ENCODE assay signal across 8 cellular contexts in genomic region chr5:177303121-177303924, GRCh38. TPM values are rescaled to one million over a fixed set of nuclear protein-coding genes. Genes with fewer than 3 reads are reported as not detected.
A peak's percentile ranks its signal among the peaks of the same experiment; 100 is the strongest.
DNase-seq lines count a peak whose midpoint lies in the region; ATAC-seq and TF ChIP-seq lines count a peak whose summit lies in the region.

TSS of gene PRELID1 (plus strand) at chr5:177303799. CDS start at chr5:177303986, 187 bp downstream.
TSS of gene RAB24 (minus strand) at chr5:177303719. CDS start at chr5:177303288, 431 bp downstream.

- H3K27me3 ChIP-seq in adrenal gland (no peaks in the 10 kb centered on the region), prostate gland (replicated peaks; ENCODE audit: insufficient read depth) (no peaks in the 10 kb centered on the region)

- H3K27ac ChIP-seq in HEK293 (ENCODE audit: extremely low read depth, low read depth, low read length): peak within 1 kb of the TSS; percentile 80
- peak within 1 kb of the TSS in 4 of 5 donors; percentile 65 to 89 (median 73) for H3K27ac ChIP-seq in adrenal gland
- H3K27ac ChIP-seq in prostate gland: peak within 1 kb of the TSS; percentile 83 to 84

- POLR2A ChIA-PET in HEK293 (lab: Yijun Ruan, JAX): interaction anchor here (1.0 to 1.2 kb wide), 2 partner anchors 9 to 16 kb away, joined by 3 to 11 read pairs; partner anchors contain the start of gene MXD3

- intact Hi-C loops in T-helper 1 cell treated with Interleukin-12 subunit alpha and Interleukin-12 subunit beta and Interleukin-4 antibody, amounts not matched to agents 30 ng/mL and 1 ng/mL, for 36 hours (cut with micrococcal nuclease): loop anchor here (1.0 to 5.0 kb wide), 7 partner anchors 8 to 941 kb away; partner anchors contain the start of genes FAM193B, GRK6, KIAA1191 and LMAN2
- intact Hi-C loops in adrenal gland (cut with DNase I) (loop anchor here in 1 of 2 donors (10.0 kb wide), 1 partner anchor 169 kb away; the partner anchor contains the start of gene NSD1), left cardiac atrium (cut with DNase I) (loop anchor here in 1 of 2 donors (10.0 kb wide), 1 partner anchor 189 kb away; no protein-coding TSS in a partner anchor), prostate gland (cut with DNase I) (no loop called here)

- H3K36me3 ChIP-seq in HEK293 (ENCODE audit: control insufficient read depth in 2 of 2, insufficient read depth in 1 of 2, low read length in 2 of 2) (peaks cover 4 to 68% of the 10 kb centered on the region in 2 experiments; a peak in 2 of 3 replicates), adrenal gland (replicated peaks in 1 of 2) (peaks cover 0 to 31% of the 10 kb centered on the region in 2 donors), prostate gland (peaks cover 0 to 3% of the 10 kb centered on the region in 2 donors)

- WGBS in adrenal gland, 4 donors: 0% methylated on average over 8 to 100 of the region's 100 CpGs; no CpG with 5 or more reads in 1 of the 4 donors
- 0% methylated on average over 39 of the region's 100 CpGs for WGBS in prostate gland

- no peaks in the 10 kb centered on the region for H3K9me3 ChIP-seq in HEK293 (ENCODE audit: control insufficient read depth, insufficient read depth, low read depth, low read length)
- no peaks in the 10 kb centered on the region for H3K9me3 ChIP-seq in adrenal gland (replicated peaks in 1 of 3)
- H3K9me3 ChIP-seq in prostate gland: no peaks in the 10 kb centered on the region

- H3K4me1 ChIP-seq in HEK293 (ENCODE audit: control insufficient read depth, insufficient read depth, low read length) (peaks cover 9% of the 10 kb centered on the region), adrenal gland (replicated peaks in 1 of 2) (peaks cover 24 to 39% of the 10 kb centered on the region in 2 donors), prostate gland (replicated peaks) (peaks cover 19% of the 10 kb centered on the region)

- peak within 1 kb of the TSS; percentile 90 for H3K4me3 ChIP-seq in HEK293 (ENCODE audit: low read depth, low read length)
- H3K4me3 ChIP-seq in NB4 (ENCODE audit: low read depth, low read length): peak within 1 kb of the TSS; percentile 94
- H3K4me3 ChIP-seq in adrenal gland: peak within 1 kb of the TSS; percentile 83 to 98 (median 94)
- peak within 1 kb of the TSS; percentile 89 to 96 for H3K4me3 ChIP-seq in prostate gland

- TF ChIP-seq POLR2A in GM10847 (IDR thresholded peaks at IDR 0.05; ENCODE audit: extremely low read depth, insufficient read length) (peak; percentile 50), NB4 (IDR thresholded peaks at IDR 0.05; ENCODE audit: extremely low read depth, insufficient read length) (peak; percentile 71), adrenal gland (IDR thresholded peaks at IDR 0.05) (peak; percentile 14 to 70), prostate gland (IDR thresholded peaks at IDR 0.05) (peak; percentile 73)

- CTCF ChIA-PET in HEK293 (lab: Yijun Ruan, JAX): interaction anchor here (0.6 to 1.6 kb wide), 3 partner anchors 14 to 192 kb away, joined by 3 to 4 read pairs (median 3); no protein-coding TSS in a partner anchor

- DNase-seq in NB4 (ENCODE audit: low read depth): peak; percentile 90
- DNase-seq in adrenal gland: peak; percentile 81 to 94 (median 90)
- peak; percentile 92 for DNase-seq in left cardiac atrium
- DNase-seq in prostate gland (ENCODE audit: low spot score): peak; percentile 86
- peak; percentile 88 for DNase-seq in ureter (ENCODE audit: low spot score)

- peak; percentile 91 for TF ChIP-seq CTCF in HEK293 (tag by site-specific recombination; IDR thresholded peaks at IDR 0.05)
- TF ChIP-seq CTCF in NB4 (IDR thresholded peaks at IDR 0.05; ENCODE audit: low read depth, low read length): no peak
- TF ChIP-seq CTCF in adrenal gland (IDR thresholded peaks at IDR 0.05): peak in 1 of 6 experiments; percentile 15
- peak in 3 of 4 experiments; percentile 45 to 47 (median 45) for TF ChIP-seq CTCF in prostate gland (IDR thresholded peaks at IDR 0.05)

- ATAC-seq in left cardiac atrium: peak; percentile 82 to 93

TF ChIP-seq in HEK293, 187 proteins besides CTCF, POLR2A, EP300 and RAD21 (continues in another document):
- TF ChIP-seq ZNF37A (tag by site-specific recombination; IDR thresholded peaks at IDR 0.05): no peak
- peak; percentile 53 for TF ChIP-seq SP2 (tag by site-specific recombination; IDR thresholded peaks at IDR 0.05)
- peak; percentile 95 for TF ChIP-seq ZNF600 (tag by site-specific recombination; IDR thresholded peaks at IDR 0.05)
- TF ChIP-seq ZNF24 (tag by site-specific recombination; IDR thresholded peaks at IDR 0.05): peak; percentile 64; the same call in 1 of the 2 replicates
- TF ChIP-seq ZXDB (tag by site-specific recombination; IDR thresholded peaks at IDR 0.05): peak; percentile 77
- peak; percentile 64; the same call in 1 of the 2 replicates for TF ChIP-seq ZNF777 (tag by site-specific recombination; IDR thresholded peaks at IDR 0.05; ENCODE audit: borderline replicate concordance)
- peak; percentile 75; the same call in 1 of the 2 replicates for TF ChIP-seq ZSCAN30 (tag by site-specific recombination; IDR thresholded peaks at IDR 0.05)
- peak; percentile 90 for TF ChIP-seq KLF9 (tag by site-specific recombination; IDR thresholded peaks at IDR 0.05; ENCODE audit: low read depth)
- TF ChIP-seq KLF17 (tag by site-specific recombination; IDR thresholded peaks at IDR 0.05): peak; percentile 67
- 0 out of 2 replicates have a peak, but pooled peaks have one; percentile 13 for TF ChIP-seq REST (tag by site-specific recombination; IDR thresholded peaks at IDR 0.05)
- 0 out of 2 replicates have a peak, but pooled peaks have one; percentile 14 for TF ChIP-seq ZFP69B (tag by site-specific recombination; IDR thresholded peaks at IDR 0.05)
- TF ChIP-seq ZSCAN5A (tag by site-specific recombination; IDR thresholded peaks at IDR 0.05): 0 out of 2 replicates have a peak, but pooled peaks have one; percentile 69
- no peak for TF ChIP-seq ZNF580 (tag by site-specific recombination; IDR thresholded peaks at IDR 0.05)
- no peak for TF ChIP-seq ZNF157 (tag by site-specific recombination; IDR thresholded peaks at IDR 0.05)
- peak; percentile 57; the same call in 1 of the 2 replicates for TF ChIP-seq ZNF423 (tag by site-specific recombination; IDR thresholded peaks at IDR 0.05)

RNA-seq across cellular contexts. Expression of gene PRELID1, which starts in this region (rescaled TPM):
- total RNA-seq in T-helper 1 cell treated with Interleukin-12 subunit alpha and Interleukin-12 subunit beta and Interleukin-4 antibody, amounts not matched to agents 30 ng/mL and 1 ng/mL, for 36 hours: 187 and 190 TPM in 2 replicates
- total RNA-seq in adrenal gland (100 to 1,000 TPM in 3 of 8 donors, 10 to 100 TPM in 5; 52.3 to 164 (median 97.4) TPM), left cardiac atrium (10 to 100 TPM; 52.6 to 64.0 TPM), prostate gland (10 to 100 TPM; 76.5 to 95.8 TPM), ureter (121 TPM)
- 100 to 1,000 TPM; 175 to 217 (median 178) TPM for polyA plus RNA-seq in adrenal gland

RNA-seq across cellular contexts. Expression of gene RAB24, which starts in this region (rescaled TPM):
- 42.2 and 42.3 TPM in 2 replicates for total RNA-seq in T-helper 1 cell treated with Interleukin-12 subunit alpha and Interleukin-12 subunit beta and Interleukin-4 antibody, amounts not matched to agents 30 ng/mL and 1 ng/mL, for 36 hours
- total RNA-seq in adrenal gland: 10 to 100 TPM; 36.9 to 72.6 (median 51.6) TPM
- polyA plus RNA-seq in adrenal gland: 100 to 1,000 TPM in 1 of 3 donors, 10 to 100 TPM in 2; 29.4 to 134 (median 95.2) TPM
- total RNA-seq in left cardiac atrium: 10 to 100 TPM; 18.8 to 20.1 TPM
- total RNA-seq in prostate gland: 10 to 100 TPM; 30.0 to 30.4 TPM
- 14.9 TPM for total RNA-seq in ureter

Comparison
In these comparisons a context has a peak if more than half of its experiments do, and no peak if none do; other contexts are left out.
1. Peak in every context shown above with its lines: DNase-seq, ATAC-seq, H3K4me3 ChIP-seq and H3K27ac ChIP-seq.